Comparison of ENCODE assay signal across 8 cellular contexts in genomic region chr2:75337619-75338018, GRCh38.
"Had no signal": no experiment of that assay in that cellular context is flagged by ENCODE, and none has a peak within 500 bp of the region (broad histone marks: within the 10 kb centered on the region; RNA-seq: fewer than 3 reads in every experiment).

No MANE protein-coding gene starts in this region.

- H3K4me3 ChIP-seq: HAP-1, K562 had no signal

- H3K36me3 ChIP-seq: HAP-1 had no signal

- ATAC-seq: HCT116, K562 had no signal

- H3K9me3 ChIP-seq: HAP-1 had no signal

- DNase-seq: GOT3, H7, HFFc6, IMR-90, KG1 had no signal

- H3K4me3 Mint-ChIP-seq: HFFc6 had no signal

- H3K27ac Mint-ChIP-seq: HFFc6 had no signal

- H3K9me3 Mint-ChIP-seq: HFFc6 had no signal
